29 cellular contexts compared by ENCODE assay signal in the genomic region with DNA sequence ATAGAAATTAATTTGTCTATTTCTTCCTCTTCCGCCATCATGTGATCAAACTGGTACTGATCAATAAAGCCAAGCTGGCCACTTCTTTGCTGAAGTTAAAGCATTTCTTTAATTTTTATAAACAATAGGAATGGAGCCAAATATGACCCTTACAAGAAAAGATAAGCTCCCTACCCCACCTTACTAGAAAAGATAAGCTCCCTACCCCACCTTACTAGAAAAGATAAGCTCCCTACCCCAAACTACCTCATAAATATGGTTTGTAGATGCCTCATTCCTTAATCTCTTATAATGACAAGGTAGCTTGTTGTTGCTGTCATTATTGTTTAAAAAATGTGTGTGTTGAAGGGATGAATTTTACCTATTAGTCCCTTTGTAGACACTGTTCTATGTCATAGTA.
"Had no signal": no experiment of that assay in that cellular context is flagged by ENCODE, and none has a peak within 500 bp of the region (broad histone marks: within the 10 kb centered on the region; RNA-seq: fewer than 3 reads in every experiment).

No MANE protein-coding gene starts in this region.

- H3K27ac ChIP-seq: left lung, lower lobe of right lung, neural progenitor cell, neutrophil, ovary, right atrium auricular region, right lobe of liver, tibial nerve, uterus had no signal

- H3K9me3 Mint-ChIP-seq: immature natural killer cell; natural killer cell; nephron progenitor cell; neural progenitor cell; stimulated activated memory B cell treated with anti-CD40 and anti-IgM and Interleukin-4, amounts not matched to agents 10 μg/mL and 1 μg/mL and 100 μg/mL, for 72 hours; stimulated activated naive CD8-positive, alpha-beta T cell treated with anti-CD3 and anti-CD28 coated beads, Interleukin-15, amount 100 ng/mL, for 72 hours; type B pancreatic cell had no signal

- ATAC-seq: left colon; left lung; lower lobe of right lung; natural killer cell; right lobe of liver; stimulated activated memory B cell treated with anti-CD40 and anti-IgM and Interleukin-4, amounts not matched to agents 10 μg/mL and 1 μg/mL and 100 μg/mL, for 72 hours; stimulated activated naive CD8-positive, alpha-beta T cell treated with anti-CD3 and anti-CD28 coated beads, Interleukin-15, amount 100 ng/mL, for 72 hours had no signal

- H3K9me3 ChIP-seq: left lung, lower lobe of right lung, neutrophil, ovary, right atrium auricular region, right lobe of liver, tibial nerve, uterus had no signal

- DNase-seq: hypothalamus; immature natural killer cell; kidney; left colon; left lung; lower lobe of right lung; mammary epithelial cell; mesenchymal stem cell; natural killer cell; nephron progenitor cell; occipital lobe; ovary; right lobe of liver; stimulated activated CD4-positive, alpha-beta T cell treated with anti-CD3 and anti-CD28 coated beads, Interleukin-1b, Interleukin-23, amount 100 ng/mL, for 48 hours; stimulated activated CD4-positive, alpha-beta T cell treated with anti-CD3 and anti-CD28 coated beads, Interleukin-2, amount 100 ng/mL, for 48 hours; stimulated activated CD4-positive, alpha-beta T cell treated with anti-CD3 and anti-CD28 coated beads, Interleukin-4, amount 100 ng/mL, for 4 hours; stimulated activated CD8-positive, alpha-beta memory T cell treated with anti-CD3 and anti-CD28 coated beads, Interleukin-4, amount 100 ng/mL, for 48 hours; stimulated activated naive CD4-positive, alpha-beta T cell treated with Interleukin-2 at 50 U/mL for 16 hours; stimulated activated naive CD8-positive, alpha-beta T cell treated with anti-CD3 and anti-CD28 coated beads, Interleukin-15, amount 100 ng/mL, for 72 hours; substantia nigra; uterus had no signal

- H3K4me3 Mint-ChIP-seq: immature natural killer cell; natural killer cell; nephron progenitor cell; neural progenitor cell; stimulated activated memory B cell treated with anti-CD40 and anti-IgM and Interleukin-4, amounts not matched to agents 10 μg/mL and 1 μg/mL and 100 μg/mL, for 72 hours; stimulated activated naive CD8-positive, alpha-beta T cell treated with anti-CD3 and anti-CD28 coated beads, Interleukin-15, amount 100 ng/mL, for 72 hours; type B pancreatic cell had no signal

- H3K36me3 Mint-ChIP-seq: immature natural killer cell; natural killer cell; neural progenitor cell; stimulated activated memory B cell treated with anti-CD40 and anti-IgM and Interleukin-4, amounts not matched to agents 10 μg/mL and 1 μg/mL and 100 μg/mL, for 72 hours; type B pancreatic cell had no signal

- H3K27me3 Mint-ChIP-seq: progenitor cell of endocrine pancreas; stimulated activated memory B cell treated with anti-CD40 and anti-IgM and Interleukin-4, amounts not matched to agents 10 μg/mL and 1 μg/mL and 100 μg/mL, for 72 hours; stimulated activated naive CD8-positive, alpha-beta T cell treated with anti-CD3 and anti-CD28 coated beads, Interleukin-15, amount 100 ng/mL, for 72 hours; type B pancreatic cell had no signal

- H3K27me3 ChIP-seq: left lung, neural progenitor cell, neutrophil, ovary, right atrium auricular region, right lobe of liver, tibial nerve, uterus had no signal

- H3K27ac Mint-ChIP-seq: immature natural killer cell; natural killer cell; nephron progenitor cell; neural progenitor cell; progenitor cell of endocrine pancreas; stimulated activated memory B cell treated with anti-CD40 and anti-IgM and Interleukin-4, amounts not matched to agents 10 μg/mL and 1 μg/mL and 100 μg/mL, for 72 hours; stimulated activated naive CD8-positive, alpha-beta T cell treated with anti-CD3 and anti-CD28 coated beads, Interleukin-15, amount 100 ng/mL, for 72 hours; type B pancreatic cell had no signal

- FAIRE-seq: islet of Langerhans, kidney had no signal
